ENCODE assay signal across 8 cellular contexts in the genomic region with DNA sequence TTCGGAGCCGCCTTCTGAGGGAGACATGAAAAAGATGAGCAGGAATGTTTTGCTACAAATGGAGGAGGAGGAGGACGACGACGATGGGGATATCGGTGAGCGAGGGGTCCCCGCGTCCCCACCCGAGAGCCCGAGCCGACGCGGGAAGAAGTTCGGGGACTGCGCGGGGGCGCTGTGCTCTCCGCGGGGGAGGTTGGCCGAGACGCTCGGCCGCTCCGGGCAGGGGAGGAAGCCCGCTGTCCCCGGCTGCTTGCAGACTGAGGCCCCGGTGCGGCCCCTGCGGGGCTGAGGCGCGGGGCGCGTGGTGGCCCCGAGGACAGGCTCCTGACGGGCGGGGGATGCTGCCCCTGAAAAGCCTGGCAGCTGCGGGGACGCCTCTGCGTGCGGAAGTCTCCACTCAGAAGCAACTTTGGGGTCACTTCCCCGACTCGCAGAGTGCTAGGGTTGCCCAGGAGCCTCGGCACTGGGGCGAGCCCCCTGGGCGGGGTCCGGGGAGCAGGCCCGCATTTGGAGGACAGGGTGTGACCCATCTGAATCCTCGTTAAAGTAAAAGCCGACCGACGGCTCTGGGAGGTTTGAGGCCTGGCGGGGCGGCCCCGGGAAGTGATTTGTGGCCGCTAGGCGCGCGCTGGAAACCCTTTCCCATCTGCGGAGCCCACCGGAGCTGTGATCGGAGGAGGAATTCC. TPM values are rescaled to one million over a fixed set of nuclear protein-coding genes. Genes with fewer than 3 reads are reported as not detected.
DNase-seq lines count a peak whose midpoint lies in the region; ATAC-seq, FAIRE-seq and TF ChIP-seq lines count a peak whose summit lies in the region.

No MANE protein-coding gene starts in this region.

- H3K36me3 ChIP-seq in NT2/D1 (ENCODE audit: insufficient read depth, insufficient read length, low read length): peaks cover 16% of the 10 kb centered on the region
- H3K36me3 ChIP-seq in neutrophil: no peaks in the 10 kb centered on the region
- H3K36me3 ChIP-seq in thyroid gland: no peaks in the 10 kb centered on the region

- H3K27ac Mint-ChIP-seq in activated T-helper 2 cell treated with anti-CD3 and anti-CD28 coated beads, Interferon-gamma antibody, Interleukin-2, Interleukin-4, amounts not matched to agents 10 μg/mL and 5 μg/mL and 100 μg/mL, durations not matched to agents 14 hours and 24 hours and 36 hours: peak overlapping the region; percentile 95

- peak overlapping the region; percentile 92 for H3K9ac ChIP-seq in NT2/D1 (ENCODE audit: insufficient read length, low read depth)

- 0 to 1% methylated on average over 6 to 36 of the region's 62 CpGs for WGBS in thyroid gland, 2 donors

- H3K4me1 Mint-ChIP-seq in activated T-helper 2 cell treated with anti-CD3 and anti-CD28 coated beads, Interferon-gamma antibody, Interleukin-2, Interleukin-4, amounts not matched to agents 10 μg/mL and 5 μg/mL and 100 μg/mL, durations not matched to agents 14 hours and 24 hours and 36 hours (ENCODE audit: low read depth): peaks cover 34% of the 10 kb centered on the region

- peak overlapping the region; percentile 89 for H3K4me3 ChIP-seq in NT2/D1 (ENCODE audit: insufficient read length, low read depth)
- H3K4me3 ChIP-seq in neutrophil (ENCODE audit: low read depth in 1 of 2, low read length in 1 of 2): peak overlapping the region; percentile 74 to 78
- H3K4me3 ChIP-seq in thyroid gland (replicated peaks in 1 of 3): peak overlapping the region; percentile 37 to 87 (median 49)

- TF ChIP-seq CTCF in neutrophil (IDR thresholded peaks at IDR 0.05) (no peak), thyroid gland (IDR thresholded peaks at IDR 0.05) (peak in 2 of 6 experiments; percentile 6 to 28)

- H3K9me3 ChIP-seq in NT2/D1 (ENCODE audit: insufficient read depth, low read length) (no peaks in the 10 kb centered on the region), neutrophil (no peaks in the 10 kb centered on the region), thyroid gland (no peaks in the 10 kb centered on the region)

- H3K27me3 ChIP-seq in NT2/D1 (ENCODE audit: insufficient read depth, insufficient read length) (no peaks in the 10 kb centered on the region), neutrophil (no peaks in the 10 kb centered on the region), thyroid gland (no peaks in the 10 kb centered on the region)

- H3K27me3 Mint-ChIP-seq in activated T-helper 2 cell treated with anti-CD3 and anti-CD28 coated beads, Interferon-gamma antibody, Interleukin-2, Interleukin-4, amounts not matched to agents 10 μg/mL and 5 μg/mL and 100 μg/mL, durations not matched to agents 14 hours and 24 hours and 36 hours (ENCODE audit: low read depth): no peaks in the 10 kb centered on the region

- FAIRE-seq in frontal cortex (lab: Jason Lieb, UNC): no peak

- no peaks in the 10 kb centered on the region for H3K4me1 ChIP-seq in NT2/D1 (ENCODE audit: insufficient read depth, insufficient read length)
- peaks cover 44 to 52% of the 10 kb centered on the region in 2 experiments for H3K4me1 ChIP-seq in neutrophil (ENCODE audit: control insufficient read depth in 1 of 2, insufficient read depth in 1 of 2, low read depth in 1 of 2, low read length in 1 of 2)
- H3K4me1 ChIP-seq in thyroid gland: peaks cover 6 to 26% of the 10 kb centered on the region in 2 donors

- peaks cover 5% of the 10 kb centered on the region for H3K36me3 Mint-ChIP-seq in activated T-helper 2 cell treated with anti-CD3 and anti-CD28 coated beads, Interferon-gamma antibody, Interleukin-2, Interleukin-4, amounts not matched to agents 10 μg/mL and 5 μg/mL and 100 μg/mL, durations not matched to agents 14 hours and 24 hours and 36 hours (ENCODE audit: low read depth)

- H3K27ac ChIP-seq in neutrophil (peak overlapping the region; percentile 80), thyroid gland (peak overlapping the region; percentile 83 to 99 (median 98))

- peak; percentile 49 for ATAC-seq in HG02970 (IDR thresholded peaks at IDR 0.05; ENCODE audit: low FRiP score, unreplicated experiment)

- H3K9me3 Mint-ChIP-seq in activated T-helper 2 cell treated with anti-CD3 and anti-CD28 coated beads, Interferon-gamma antibody, Interleukin-2, Interleukin-4, amounts not matched to agents 10 μg/mL and 5 μg/mL and 100 μg/mL, durations not matched to agents 14 hours and 24 hours and 36 hours: no peaks in the 10 kb centered on the region

- peak overlapping the region; percentile 97 for H3K4me3 Mint-ChIP-seq in activated T-helper 2 cell treated with anti-CD3 and anti-CD28 coated beads, Interferon-gamma antibody, Interleukin-2, Interleukin-4, amounts not matched to agents 10 μg/mL and 5 μg/mL and 100 μg/mL, durations not matched to agents 14 hours and 24 hours and 36 hours (ENCODE audit: low read depth)

- peak; percentile 28 for DNase-seq in activated T-cell treated with anti-CD3 and anti-CD28 coated beads for 1 hour (ENCODE audit: low read depth)
- DNase-seq in activated T-cell treated with anti-CD3 and anti-CD28 coated beads for 4 hours: no peak
- peak; percentile 36 for DNase-seq in NT2/D1 (ENCODE audit: low read depth, low spot score)
- DNase-seq in activated T-helper 2 cell treated with anti-CD3 and anti-CD28 coated beads, Interferon-gamma antibody, Interleukin-2, Interleukin-4, amounts not matched to agents 10 μg/mL and 5 μg/mL and 100 μg/mL, durations not matched to agents 14 hours and 24 hours and 36 hours (ENCODE audit: low spot score): peak; percentile 45
- DNase-seq in frontal cortex (ENCODE audit: low spot score in 2 of 2): peak; percentile 49 to 53
- DNase-seq in thyroid gland: peak; percentile 41 to 43

- intact Hi-C loops in activated T-helper 2 cell treated with anti-CD3 and anti-CD28 coated beads, Interferon-gamma antibody, Interleukin-2, Interleukin-4, amounts not matched to agents 10 μg/mL and 5 μg/mL and 100 μg/mL, durations not matched to agents 14 hours and 24 hours and 36 hours (cut with micrococcal nuclease): no loop called here
- intact Hi-C loops in thyroid gland (cut with DNase I): no loop called here

- no peak for TF ChIP-seq POLR2A in thyroid gland (IDR thresholded peaks at IDR 0.05)

RNA-seq across cellular contexts. Expression of gene ANO6, which starts 0.5 kb away (rescaled TPM):
- total RNA-seq in activated T-helper 2 cell treated with anti-CD3 and anti-CD28 coated beads, Interferon-gamma antibody, Interleukin-2, Interleukin-4, amounts not matched to agents 10 μg/mL and 5 μg/mL and 100 μg/mL, durations not matched to agents 14 hours and 24 hours and 36 hours: 25.2 and 25.7 TPM in 2 replicates
- 9.4 TPM for total RNA-seq in frontal cortex
- 10 to 100 TPM; 37.3 to 61.1 (median 48.1) TPM for total RNA-seq in thyroid gland
